Comparison of ENCODE assay signal across 1 cellular context in genomic region chrX:13694359-13694758, GRCh38.
TF ChIP-seq lines count a peak whose summit lies in the region.

No MANE protein-coding gene starts in this region.

TF ChIP-seq in IMR-90, 13 proteins besides CTCF, POLR2A, EP300 and RAD21:
- no peak for TF ChIP-seq RFX5 (IDR thresholded peaks at IDR 0.05; ENCODE audit: low read depth, low read length)
- no peak for TF ChIP-seq MXI1 (IDR thresholded peaks at IDR 0.05; ENCODE audit: borderline replicate concordance, low read depth, low read length)
- no peak for TF ChIP-seq SMC3 (IDR thresholded peaks at IDR 0.05; ENCODE audit: low read depth, low read length)
- no peak for TF ChIP-seq MAFK (IDR thresholded peaks at IDR 0.05; ENCODE audit: low read depth, low read length)
- TF ChIP-seq FOS (IDR thresholded peaks at IDR 0.05; ENCODE audit: low read depth, low read length), result no peak
- no peak for TF ChIP-seq BHLHE40 (IDR thresholded peaks at IDR 0.05; ENCODE audit: low read depth, low read length)
- TF ChIP-seq CHD1 (IDR thresholded peaks at IDR 0.05; ENCODE audit: low read depth, low read length), result no peak
- no peak for TF ChIP-seq USF2 (IDR thresholded peaks at IDR 0.05; ENCODE audit: low read depth, low read length)
- TF ChIP-seq RCOR1 (IDR thresholded peaks at IDR 0.05; ENCODE audit: insufficient replicate concordance, low read length), result no peak
- TF ChIP-seq MAZ (IDR thresholded peaks at IDR 0.05; ENCODE audit: borderline replicate concordance, low read depth, low read length), result no peak
- TF ChIP-seq NFE2L2 (IDR thresholded peaks at IDR 0.05; ENCODE audit: low read depth, low read length), result no peak
- TF ChIP-seq ELK1 (IDR thresholded peaks at IDR 0.05; ENCODE audit: borderline replicate concordance, low read depth, low read length), result no peak
- TF ChIP-seq CEBPB (IDR thresholded peaks at IDR 0.05; ENCODE audit: low read depth, low read length), result no peak
